In genomic region chr1:160006312-160006940, GRCh38 we compare ENCODE assay signal across 8 cellular contexts. TPM values are rescaled to one million over a fixed set of nuclear protein-coding genes. Genes with fewer than 3 reads are reported as not detected.
DNase-seq lines count a peak whose midpoint lies in the region; ATAC-seq and TF ChIP-seq lines count a peak whose summit lies in the region.

No MANE protein-coding gene starts in this region.

- in situ Hi-C loops in G401 (cut with HindIII; ENCODE audit: low sequenced_read_pairs): loop anchor here (5.0 kb wide), 1 partner anchor 39 kb away; no protein-coding TSS in a partner anchor

- H3K4me3 Mint-ChIP-seq in central memory CD8-positive, alpha-beta T cell: no peak overlapping the region

- no peak overlapping the region for H3K27ac Mint-ChIP-seq in central memory CD8-positive, alpha-beta T cell (ENCODE audit: low read depth)

- H3K4me1 Mint-ChIP-seq in central memory CD8-positive, alpha-beta T cell: no peaks in the 10 kb centered on the region

- peak; percentile 89 for TF ChIP-seq CTCF in liver (IDR thresholded peaks at IDR 0.05; ENCODE audit: low read depth, low read length, missing input control)

- H3K27me3 Mint-ChIP-seq in central memory CD8-positive, alpha-beta T cell: peaks cover 24% of the 10 kb centered on the region

- peak; percentile 87 to 94 for TF ChIP-seq RAD21 in liver (IDR thresholded peaks at IDR 0.05)

- no peak overlapping the region for H3K27ac ChIP-seq in liver (ENCODE audit: low read depth in 1 of 2, low read length in 2 of 2)

- no peaks in the 10 kb centered on the region for H3K9me3 ChIP-seq in liver (ENCODE audit: control insufficient read depth in 4 of 4, low read length in 3 of 4)

- no peaks in the 10 kb centered on the region for H3K9me3 Mint-ChIP-seq in central memory CD8-positive, alpha-beta T cell

- 23% methylated on average over 5 of the region's 5 CpGs for WGBS in liver

- H3K4me1 ChIP-seq in liver (ENCODE audit: control insufficient read depth in 4 of 4, insufficient read depth in 4 of 4, low read length in 3 of 4): no peaks in the 10 kb centered on the region

- no peak overlapping the region for H3K9ac ChIP-seq in liver (ENCODE audit: low read depth in 1 of 2, low read length in 2 of 2)

- H3K4me3 ChIP-seq in liver (ENCODE audit: low read depth in 1 of 3, low read length in 3 of 3): no peak overlapping the region

- H3K27me3 ChIP-seq in liver (ENCODE audit: control insufficient read depth in 4 of 4, insufficient read depth in 4 of 4, low read length in 3 of 4): no peaks in the 10 kb centered on the region

- H3K36me3 Mint-ChIP-seq in central memory CD8-positive, alpha-beta T cell (ENCODE audit: insufficient read depth): no peaks in the 10 kb centered on the region

- no peaks in the 10 kb centered on the region for H3K36me3 ChIP-seq in liver (ENCODE audit: control insufficient read depth in 4 of 4, insufficient read depth in 3 of 4, low read depth in 1 of 4, low read length in 3 of 4)

- DNase-seq in G401 (ENCODE audit: low spot score): peak; percentile 19
- DNase-seq in NCI-H2196 (lab: John Stamatoyannopoulos, UW; ENCODE audit: unreplicated experiment): peak; percentile 75
- peak; percentile 42 to 44 for DNase-seq in central memory CD8-positive, alpha-beta T cell (ENCODE audit: low spot score in 2 of 2)
- DNase-seq in stimulated activated CD8-positive, alpha-beta memory T cell treated with anti-CD3 and anti-CD28 coated beads, Interleukin-15, amount 100 ng/mL, for 24 hours (ENCODE audit: low read depth): peak; percentile 46
- DNase-seq in cerebellar nuclear complex (lab: John Stamatoyannopoulos, UW): no peak

- ATAC-seq in HG02885 (IDR thresholded peaks at IDR 0.05; ENCODE audit: poor library complexity, unreplicated experiment): peak; percentile 78
- peak; percentile 72 to 83 for ATAC-seq in activated CD4-positive, CD25-positive, alpha-beta regulatory T cell treated with anti-CD3 and anti-CD28 coated beads, Interleukin-2, amount 50 U/mL, for 24 hours
- peak; percentile 81 for ATAC-seq in central memory CD8-positive, alpha-beta T cell (replicated peaks; ENCODE audit: extremely low read depth, poor library complexity, severe bottlenecking)

TF ChIP-seq in liver, 16 proteins besides CTCF, POLR2A, EP300 and RAD21:
- no peak for TF ChIP-seq TAF1 (conservative IDR thresholded peaks at IDR 0.05)
- no peak for TF ChIP-seq JUND (IDR thresholded peaks at IDR 0.05)
- no peak for TF ChIP-seq MAX (IDR thresholded peaks at IDR 0.05)
- TF ChIP-seq HNF4G (IDR thresholded peaks at IDR 0.05): no peak
- TF ChIP-seq FOXA2 (IDR thresholded peaks at IDR 0.05): no peak
- TF ChIP-seq GABPA (IDR thresholded peaks at IDR 0.05 in 1 of 2, conservative IDR thresholded peaks at IDR 0.05 in 1 of 2): no peak
- no peak for TF ChIP-seq EGR1 (IDR thresholded peaks at IDR 0.05; ENCODE audit: low read depth in 2 of 2)
- TF ChIP-seq FOXA1 (IDR thresholded peaks at IDR 0.05): no peak
- no peak for TF ChIP-seq ATF3 (IDR thresholded peaks at IDR 0.05)
- no peak for TF ChIP-seq YY1 (IDR thresholded peaks at IDR 0.05)
- TF ChIP-seq NR2F2 (IDR thresholded peaks at IDR 0.05): no peak
- peak in 1 of 2 donors; percentile 34 for TF ChIP-seq RXRA (IDR thresholded peaks at IDR 0.05)
- peak in 1 of 2 donors; percentile 42 for TF ChIP-seq HNF4A (conservative IDR thresholded peaks at IDR 0.05)
- no peak for TF ChIP-seq SP1 (IDR thresholded peaks at IDR 0.05)
- no peak for TF ChIP-seq REST (IDR thresholded peaks at IDR 0.05)
- TF ChIP-seq ZBTB33 (IDR thresholded peaks at IDR 0.05): no peak
TF ChIP-seq in liver: peak in this region for 2.

RNA-seq across cellular contexts. Expression of gene PIGM, which starts 25.4 kb away (rescaled TPM):
- total RNA-seq in G401 (2014; rRNA removed; shearing (Covaris generic)): 2.5 and 3.2 TPM in 2 replicates
- 1 to 10 TPM; 3.5 to 3.8 TPM for total RNA-seq in liver
- 1 to 10 TPM; 2.9 to 4.2 TPM for polyA plus RNA-seq in liver

RNA-seq across cellular contexts. Expression of gene SLAMF9, which starts 52.4 kb away (rescaled TPM):
- total RNA-seq in G401 (2014; rRNA removed; shearing (Covaris generic)): not detected in 2 replicates
- total RNA-seq in liver: under 1 TPM in 1 of 2 donors, not detected in 1; 0.25 TPM
- under 1 TPM; 0.64 to 0.68 TPM for polyA plus RNA-seq in liver

Comparison
In these comparisons a context has a peak if more than half of its experiments do, and no peak if none do; other contexts are left out.
1. DNase-seq: peak in G401 (single experiment), NCI-H2196 (single experiment), central memory CD8-positive, alpha-beta T cell (2 of 2) and stimulated activated CD8-positive, alpha-beta memory T cell treated with anti-CD3 and anti-CD28 coated beads, Interleukin-15, amount 100 ng/mL, for 24 hours (single experiment); none in cerebellar nuclear complex (0 of 2).
2. Peak in every context shown above with its lines, with median percentiles within 50 percentile points of each other: ATAC-seq.